ENCODE assay signal across 1 cellular context in genomic region chr1:202106340-202107284, GRCh38.
TF ChIP-seq lines count a peak whose summit lies in the region.

No MANE protein-coding gene starts in this region.

TF ChIP-seq in GM23338, 12 proteins besides CTCF, POLR2A, EP300 and RAD21 (continued from another document):
- TF ChIP-seq ZNF462 (CRISPR knock-in tag; IDR thresholded peaks at IDR 0.05) (no peak), NANOG (IDR thresholded peaks at IDR 0.05; ENCODE audit: borderline replicate concordance) (no peak), REST (IDR thresholded peaks at IDR 0.05; ENCODE audit: unreplicated experiment) (no peak), JUNB (IDR thresholded peaks at IDR 0.05; ENCODE audit: unreplicated experiment) (no peak), ZNF114 (CRISPR knock-in tag; IDR thresholded peaks at IDR 0.05) (no peak), CREB1 (CRISPR knock-in tag; IDR thresholded peaks at IDR 0.05; ENCODE audit: low read depth) (no peak), STAT1 (IDR thresholded peaks at IDR 0.05; ENCODE audit: unreplicated experiment) (no peak), EZH2phosphoT487 (IDR thresholded peaks at IDR 0.05; ENCODE audit: unreplicated experiment) (no peak), EZH2 (IDR thresholded peaks at IDR 0.05; ENCODE audit: low read depth, unreplicated experiment) (no peak), POLR2AphosphoS5 (IDR thresholded peaks at IDR 0.05; ENCODE audit: low read depth) (no peak)
- TF ChIP-seq, protein P1, sequence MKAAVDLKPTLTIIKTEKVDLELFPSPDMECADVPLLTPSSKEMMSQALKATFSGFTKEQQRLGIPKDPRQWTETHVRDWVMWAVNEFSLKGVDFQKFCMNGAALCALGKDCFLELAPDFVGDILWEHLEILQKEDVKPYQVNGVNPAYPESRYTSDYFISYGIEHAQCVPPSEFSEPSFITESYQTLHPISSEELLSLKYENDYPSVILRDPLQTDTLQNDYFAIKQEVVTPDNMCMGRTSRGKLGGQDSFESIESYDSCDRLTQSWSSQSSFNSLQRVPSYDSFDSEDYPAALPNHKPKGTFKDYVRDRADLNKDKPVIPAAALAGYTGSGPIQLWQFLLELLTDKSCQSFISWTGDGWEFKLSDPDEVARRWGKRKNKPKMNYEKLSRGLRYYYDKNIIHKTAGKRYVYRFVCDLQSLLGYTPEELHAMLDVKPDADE (IDR thresholded peaks at IDR 0.05): no peak
